Comparison of ENCODE assay signal across 8 cellular contexts in the genomic region with DNA sequence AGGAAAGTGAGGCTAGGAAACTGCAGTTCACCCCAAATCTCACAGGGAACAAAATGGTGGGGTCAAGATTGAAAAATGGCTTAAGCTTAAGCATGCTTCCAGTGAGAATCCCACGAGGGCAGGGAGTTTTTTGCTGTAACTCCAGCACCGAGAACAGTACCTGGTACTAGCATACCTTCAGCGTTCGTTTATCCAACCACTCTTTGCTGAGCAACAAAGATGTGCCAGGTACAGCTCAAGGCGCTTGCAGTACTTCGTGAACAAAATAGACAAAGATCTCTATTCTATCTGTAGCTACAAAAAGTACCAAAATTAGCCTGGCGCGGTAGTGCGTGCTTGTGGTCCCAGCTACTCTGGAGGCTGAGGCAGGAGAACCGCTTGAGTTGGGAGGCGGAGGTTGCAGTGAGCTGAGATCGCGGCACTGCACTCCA. TPM values are rescaled to one million over a fixed set of nuclear protein-coding genes. Genes with fewer than 3 reads are reported as not detected.
DNase-seq lines count a peak whose midpoint lies in the region; ATAC-seq lines count a peak whose summit lies in the region.

No MANE protein-coding gene starts in this region.

- POLR2A ChIA-PET in naive thymus-derived CD4-positive, alpha-beta T cell (lab: Charles Lee), result interaction anchor here (0.6 to 13.9 kb wide), 10 partner anchors 9 to 249 kb away, joined by 3 to 192 read pairs (median 4); a partner anchor contains a TSS

- ATAC-seq in naive thymus-derived CD4-positive, alpha-beta T cell, result no peak
- ATAC-seq in HG03095 (IDR thresholded peaks at IDR 0.05; ENCODE audit: unreplicated experiment), result no peak

- H3K4me1 ChIP-seq in naive thymus-derived CD4-positive, alpha-beta T cell (ENCODE audit: control insufficient read depth in 2 of 2, insufficient read depth in 2 of 2, low read length in 2 of 2), result peaks cover 41 to 55% of the 10 kb centered on the region in 2 donors

- H3K27me3 ChIP-seq in naive thymus-derived CD4-positive, alpha-beta T cell (ENCODE audit: control insufficient read depth in 2 of 2, insufficient read depth in 2 of 2, low read length in 2 of 2), result no peaks in the 10 kb centered on the region

- H3K36me3 Mint-ChIP-seq in dendritic cell treated with granulocyte-macrophage colony-stimulating factor and Interleukin-4, amounts not matched to agents 40 ng/mL and 50 ng/mL, for 4 days (ENCODE audit: low read depth), result peaks cover 19% of the 10 kb centered on the region
- H3K36me3 Mint-ChIP-seq in naive thymus-derived CD4-positive, alpha-beta T cell, result peaks cover 0 to 3% (median 0%) of the 10 kb centered on the region in 5 donors

- H3K27ac Mint-ChIP-seq in dendritic cell treated with granulocyte-macrophage colony-stimulating factor and Interleukin-4, amounts not matched to agents 40 ng/mL and 50 ng/mL, for 4 days, result peak overlapping the region; percentile 91
- H3K27ac Mint-ChIP-seq in naive thymus-derived CD4-positive, alpha-beta T cell, result peak overlapping the region; percentile 90 to 97 (median 95)

- no peaks in the 10 kb centered on the region for H3K9me3 ChIP-seq in naive thymus-derived CD4-positive, alpha-beta T cell (ENCODE audit: control insufficient read depth in 2 of 3, low read length in 3 of 3)

- intact Hi-C loops in dendritic cell treated with granulocyte-macrophage colony-stimulating factor and Interleukin-4, amounts not matched to agents 40 ng/mL and 50 ng/mL, for 4 days (cut with micrococcal nuclease), result loop anchor here (1.0 kb wide), 1 partner anchor 10 kb away; a partner anchor contains a TSS
- intact Hi-C loops in naive thymus-derived CD4-positive, alpha-beta T cell (cut with micrococcal nuclease), result loop anchor here (1.0 kb wide), 3 partner anchors 47 to 249 kb away; a partner anchor contains a TSS
- intact Hi-C loops in posterior vena cava (cut with DNase I), result no loop called here

- H3K4me1 Mint-ChIP-seq in dendritic cell treated with granulocyte-macrophage colony-stimulating factor and Interleukin-4, amounts not matched to agents 40 ng/mL and 50 ng/mL, for 4 days (ENCODE audit: low read depth), result peaks cover 30% of the 10 kb centered on the region
- peaks cover 30 to 80% (median 57%) of the 10 kb centered on the region in 7 donors for H3K4me1 Mint-ChIP-seq in naive thymus-derived CD4-positive, alpha-beta T cell

- DNase-seq in DMS 273 (lab: John Stamatoyannopoulos, UW; ENCODE audit: unreplicated experiment), result peak; percentile 55
- no peak for DNase-seq in DMS 273 treated with DMSO at 0.1 percent for 48 hours (lab: John Stamatoyannopoulos, UW)
- peak; percentile 21 for DNase-seq in SK-MEL-5 (ENCODE audit: low read depth, low spot score)
- peak in 6 of 9 donors; percentile 22 to 36 (median 26) for DNase-seq in naive thymus-derived CD4-positive, alpha-beta T cell
- no peak for DNase-seq in posterior vena cava (ENCODE audit: low spot score)
- DNase-seq in Kasumi-1 (lab: John Stamatoyannopoulos, UW), result no peak

- H3K4me3 ChIP-seq in naive thymus-derived CD4-positive, alpha-beta T cell (ENCODE audit: low read length), result peak overlapping the region; percentile 99

- no peaks in the 10 kb centered on the region for H3K9me3 Mint-ChIP-seq in dendritic cell treated with granulocyte-macrophage colony-stimulating factor and Interleukin-4, amounts not matched to agents 40 ng/mL and 50 ng/mL, for 4 days
- no peaks in the 10 kb centered on the region for H3K9me3 Mint-ChIP-seq in naive thymus-derived CD4-positive, alpha-beta T cell

- in situ Hi-C loops in SK-MEL-5 (cut with HindIII; ENCODE audit: low pct_unique_long_range_greater_than_20kb, low sequenced_read_pairs), result no loop called here

- CTCF ChIA-PET in naive thymus-derived CD4-positive, alpha-beta T cell (lab: Charles Lee), result interaction anchor here (0.7 to 1.0 kb wide), 2 partner anchors 11 to 51 kb away, joined by 3 read pairs; a partner anchor contains a TSS

- H3K36me3 ChIP-seq in naive thymus-derived CD4-positive, alpha-beta T cell (ENCODE audit: control insufficient read depth in 2 of 3, insufficient read depth in 3 of 3, low read length in 3 of 3), result peaks cover 0 to 6% (median 0%) of the 10 kb centered on the region in 3 experiments

- peak overlapping the region; percentile 91 for H3K4me3 Mint-ChIP-seq in dendritic cell treated with granulocyte-macrophage colony-stimulating factor and Interleukin-4, amounts not matched to agents 40 ng/mL and 50 ng/mL, for 4 days
- H3K4me3 Mint-ChIP-seq in naive thymus-derived CD4-positive, alpha-beta T cell, result peak overlapping the region; percentile 89 to 99 (median 96)

- peak overlapping the region; percentile 98 for H3K27ac ChIP-seq in naive thymus-derived CD4-positive, alpha-beta T cell (ENCODE audit: low read depth, low read length)

- no peaks in the 10 kb centered on the region for H3K27me3 Mint-ChIP-seq in dendritic cell treated with granulocyte-macrophage colony-stimulating factor and Interleukin-4, amounts not matched to agents 40 ng/mL and 50 ng/mL, for 4 days
- H3K27me3 Mint-ChIP-seq in naive thymus-derived CD4-positive, alpha-beta T cell, result peaks cover 0 to 4% (median 0%) of the 10 kb centered on the region in 5 donors

RNA-seq across cellular contexts. Expression of a gene that starts 0.8 kb away (rescaled TPM):
- total RNA-seq in SK-MEL-5 (2014; rRNA removed; shearing (Covaris generic)), result 52.6 and 55.6 TPM in 2 replicates
- polyA plus RNA-seq in SK-MEL-5 (2015; cell fraction: cytosol; rRNA removed), result 36.9 and 52.5 TPM in 2 replicates
- 13.0 and 14.1 TPM in 2 replicates for polyA plus RNA-seq in SK-MEL-5 (2015; cell fraction: nucleus; rRNA removed)
- 10 to 100 TPM; 32.9 to 54.2 (median 49.5) TPM for total RNA-seq in naive thymus-derived CD4-positive, alpha-beta T cell
- 10 to 100 TPM; 54.3 to 56.5 TPM for polyA plus RNA-seq in naive thymus-derived CD4-positive, alpha-beta T cell
- 10 to 100 TPM; 35.2 to 39.5 TPM for total RNA-seq in posterior vena cava

RNA-seq across cellular contexts. Expression of a gene that starts 10.0 kb away (rescaled TPM):
- total RNA-seq in SK-MEL-5 (2014; rRNA removed; shearing (Covaris generic)), result 47.7 and 50.9 TPM in 2 replicates
- polyA plus RNA-seq in SK-MEL-5 (2015; cell fraction: cytosol; rRNA removed), result 31.0 and 38.6 TPM in 2 replicates
- 17.3 and 34.6 TPM in 2 replicates for polyA plus RNA-seq in SK-MEL-5 (2015; cell fraction: nucleus; rRNA removed)
- 10 to 100 TPM; 10.7 to 19.5 (median 15.1) TPM for total RNA-seq in naive thymus-derived CD4-positive, alpha-beta T cell
- polyA plus RNA-seq in naive thymus-derived CD4-positive, alpha-beta T cell, result 10 to 100 TPM; 31.1 to 52.5 TPM
- total RNA-seq in posterior vena cava, result 10 to 100 TPM; 15.6 to 16.4 TPM

RNA-seq across cellular contexts. Expression of a gene that starts 47.1 kb away (rescaled TPM):
- total RNA-seq in SK-MEL-5 (2014; rRNA removed; shearing (Covaris generic)), result 4.1 and 7.2 TPM in 2 replicates
- polyA plus RNA-seq in SK-MEL-5 (2015; cell fraction: cytosol; rRNA removed), result 1.7 and 3.0 TPM in 2 replicates
- polyA plus RNA-seq in SK-MEL-5 (2015; cell fraction: nucleus; rRNA removed), result 5.6 and 10.6 TPM in 2 replicates
- total RNA-seq in naive thymus-derived CD4-positive, alpha-beta T cell, result 10 to 100 TPM; 12.8 to 23.9 (median 16.6) TPM
- polyA plus RNA-seq in naive thymus-derived CD4-positive, alpha-beta T cell, result 1 to 10 TPM; 2.7 to 5.4 TPM
- total RNA-seq in posterior vena cava, result 1 to 10 TPM; 6.1 to 8.2 TPM

RNA-seq across cellular contexts. Expression of a gene that starts 50.8 kb away (rescaled TPM):
- total RNA-seq in SK-MEL-5 (2014; rRNA removed; shearing (Covaris generic)), result 65.9 and 80.6 TPM in 2 replicates
- polyA plus RNA-seq in SK-MEL-5 (2015; cell fraction: cytosol; rRNA removed), result 449 and 493 TPM in 2 replicates
- 135 and 141 TPM in 2 replicates for polyA plus RNA-seq in SK-MEL-5 (2015; cell fraction: nucleus; rRNA removed)
- 100 to 1,000 TPM; 127 to 248 (median 155) TPM for total RNA-seq in naive thymus-derived CD4-positive, alpha-beta T cell
- polyA plus RNA-seq in naive thymus-derived CD4-positive, alpha-beta T cell, result 100 to 1,000 TPM; 136 to 207 TPM
- total RNA-seq in posterior vena cava, result 100 to 1,000 TPM; 160 to 218 TPM

Comparison
In these comparisons a context has a peak if more than half of its experiments do, and no peak if none do; other contexts are left out.
1. DNase-seq: peak in DMS 273 (single experiment), SK-MEL-5 (single experiment) and naive thymus-derived CD4-positive, alpha-beta T cell (6 of 9); none in DMS 273 treated with DMSO at 0.1 percent for 48 hours (single experiment), posterior vena cava (single experiment) and Kasumi-1 (0 of 2).
2. intact Hi-C loops: an anchor here in dendritic cell treated with granulocyte-macrophage colony-stimulating factor and Interleukin-4, amounts not matched to agents 40 ng/mL and 50 ng/mL, for 4 days (1.0 kb wide) and naive thymus-derived CD4-positive, alpha-beta T cell (1.0 kb wide); none called in posterior vena cava.